In the genomic region with DNA sequence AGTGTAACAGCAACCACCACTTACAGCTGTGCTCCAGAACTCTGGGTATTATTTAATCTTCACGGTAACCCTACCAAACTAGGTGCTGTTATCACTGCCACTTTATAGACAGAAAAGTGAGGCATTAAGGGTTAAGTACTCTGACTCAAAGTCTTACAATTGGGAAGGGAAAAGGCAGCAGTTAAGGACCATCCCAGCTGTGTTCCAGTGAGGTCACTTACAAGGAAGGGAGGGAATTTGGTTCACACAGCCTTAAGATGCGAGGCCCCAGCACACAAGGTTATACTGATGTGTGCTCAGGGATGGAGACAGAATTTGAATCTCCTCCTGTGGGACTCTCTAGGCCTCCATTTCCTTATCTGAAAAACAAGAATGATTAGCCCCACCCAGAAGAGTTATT, we compare ENCODE assay signal across 9 cellular contexts. TPM values are rescaled to one million over a fixed set of nuclear protein-coding genes. Genes with fewer than 3 reads are reported as not detected.
A peak's percentile ranks its signal among the peaks of the same experiment; 100 is the strongest.
DNase-seq lines count a peak whose midpoint lies in the region; ATAC-seq, FAIRE-seq and TF ChIP-seq lines count a peak whose summit lies in the region.
"Had no signal": no experiment of that assay in that cellular context is flagged by ENCODE, and none has a peak within 500 bp of the region (broad histone marks: within the 10 kb centered on the region; RNA-seq: fewer than 3 reads in every experiment).

No MANE protein-coding gene starts in this region.

- peaks cover 19 to 33% (median 24%) of the 10 kb centered on the region in 4 donors for H3K4me1 ChIP-seq in esophagus muscularis mucosa

- DNase-seq in ELR (ENCODE audit: low read depth) (peak; percentile 81), RKO (ENCODE audit: low spot score) (peak; percentile 5), esophagus muscularis mucosa (ENCODE audit: extremely low spot score) (no peak), RPMI8226 (no peak), GM12892 (ENCODE audit: insufficient read length) (no peak)
- DNase-seq in natural killer cell treated with Interleukin-12 subunit alpha and Interleukin-12 subunit beta and Interleukin-15 and Interleukin-18, amount 100 ng/mL, for 72 hours (ENCODE audit: low spot score): peak; percentile 16
- DNase-seq: hypothalamus had no signal

- intact Hi-C loops in esophagus muscularis mucosa (cut with DNase I): no loop called here

- H3K4me3 ChIP-seq in esophagus muscularis mucosa: no peak overlapping the region

- TF ChIP-seq EP300 in esophagus muscularis mucosa (IDR thresholded peaks at IDR 0.05): no peak

- no peaks in the 10 kb centered on the region for H3K36me3 ChIP-seq in esophagus muscularis mucosa

- no peak for ATAC-seq in natural killer cell treated with Interleukin-12 subunit alpha and Interleukin-12 subunit beta and Interleukin-15 and Interleukin-18, amount 100 ng/mL, for 72 hours
- ATAC-seq in GM21723 (IDR thresholded peaks at IDR 0.05; ENCODE audit: unreplicated experiment) (no peak), GM18519 (IDR thresholded peaks at IDR 0.05; ENCODE audit: low FRiP score, unreplicated experiment) (no peak)

- no peaks in the 10 kb centered on the region for H3K9me3 Mint-ChIP-seq in natural killer cell treated with Interleukin-12 subunit alpha and Interleukin-12 subunit beta and Interleukin-15 and Interleukin-18, amount 100 ng/mL, for 72 hours

- H3K4me1 Mint-ChIP-seq in natural killer cell treated with Interleukin-12 subunit alpha and Interleukin-12 subunit beta and Interleukin-15 and Interleukin-18, amount 100 ng/mL, for 72 hours (ENCODE audit: low read depth in 2 of 2): peaks cover 83 to 86% of the 10 kb centered on the region in 2 donors

- TF ChIP-seq POLR2A in esophagus muscularis mucosa (IDR thresholded peaks at IDR 0.05; ENCODE audit: low read depth) (no peak), GM12892 (IDR thresholded peaks at IDR 0.05; ENCODE audit: low read depth, low read length) (no peak)

- H3K27me3 ChIP-seq in esophagus muscularis mucosa: no peaks in the 10 kb centered on the region

- peak overlapping the region; percentile 86 for H3K4me3 Mint-ChIP-seq in natural killer cell treated with Interleukin-12 subunit alpha and Interleukin-12 subunit beta and Interleukin-15 and Interleukin-18, amount 100 ng/mL, for 72 hours

- H3K36me3 Mint-ChIP-seq in natural killer cell treated with Interleukin-12 subunit alpha and Interleukin-12 subunit beta and Interleukin-15 and Interleukin-18, amount 100 ng/mL, for 72 hours: no peaks in the 10 kb centered on the region

- H3K27ac Mint-ChIP-seq in natural killer cell treated with Interleukin-12 subunit alpha and Interleukin-12 subunit beta and Interleukin-15 and Interleukin-18, amount 100 ng/mL, for 72 hours: peak overlapping the region; percentile 97 to 100

- no peaks in the 10 kb centered on the region for H3K9me3 ChIP-seq in esophagus muscularis mucosa

- no peak for FAIRE-seq in GM12892 (lab: Jason Lieb, UNC)

- 70% methylated on average over 2 of the region's 2 CpGs for WGBS in esophagus muscularis mucosa

- peak overlapping the region; percentile 2 to 53 (median 40) for H3K27ac ChIP-seq in esophagus muscularis mucosa (replicated peaks in 1 of 4)

- TF ChIP-seq CTCF in esophagus muscularis mucosa (IDR thresholded peaks at IDR 0.05): no peak

- H3K27me3 Mint-ChIP-seq in natural killer cell treated with Interleukin-12 subunit alpha and Interleukin-12 subunit beta and Interleukin-15 and Interleukin-18, amount 100 ng/mL, for 72 hours: no peaks in the 10 kb centered on the region

RNA-seq across cellular contexts. Expression of gene TRERF1, which starts 46.7 kb away (rescaled TPM):
- total RNA-seq in esophagus muscularis mucosa: 1 to 10 TPM; 4.6 to 8.6 (median 6.4) TPM
- total RNA-seq in natural killer cell treated with Interleukin-12 subunit alpha and Interleukin-12 subunit beta and Interleukin-15 and Interleukin-18, amount 100 ng/mL, for 72 hours: 10 to 100 TPM; 33.2 to 35.3 TPM
- polyA plus RNA-seq in GM12892 (2012; ENCODE audit: missing spikeins): 7.1 TPM

Comparison
In these comparisons a context has a peak if more than half of its experiments do, and no peak if none do; other contexts are left out.
1. DNase-seq: peak in ELR (single experiment), RKO (single experiment) and natural killer cell treated with Interleukin-12 subunit alpha and Interleukin-12 subunit beta and Interleukin-15 and Interleukin-18, amount 100 ng/mL, for 72 hours (single experiment); none in esophagus muscularis mucosa (single experiment), RPMI8226 (single experiment) and GM12892 (single experiment).